In the genomic region with DNA sequence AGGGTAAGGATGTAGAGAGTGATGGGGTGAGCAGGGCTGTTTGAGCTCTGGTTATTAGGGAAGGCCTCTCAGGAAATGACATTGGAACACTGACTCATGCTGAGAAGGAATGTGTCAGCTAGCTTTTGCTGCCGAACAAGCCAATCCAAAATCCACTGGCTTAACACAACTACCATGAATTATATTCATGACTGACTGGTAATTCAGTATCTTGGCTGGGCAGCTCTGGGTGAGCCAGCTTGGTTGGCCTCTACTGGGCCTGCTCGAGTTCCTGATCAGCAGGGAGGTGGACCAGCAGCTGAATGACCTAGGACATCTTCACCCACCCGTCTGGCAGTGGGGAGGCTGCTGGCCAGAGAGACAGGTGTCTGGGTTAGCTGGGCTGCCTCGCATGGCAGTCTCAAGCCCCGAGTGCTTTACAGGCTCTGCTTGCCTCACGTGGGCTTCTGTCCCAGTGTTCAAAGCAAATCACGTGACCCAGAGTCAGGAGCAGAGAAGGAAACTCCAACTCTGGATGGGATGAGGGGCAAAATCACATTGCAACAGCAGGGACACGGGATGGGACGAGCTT, we compare ENCODE assay signal across 10 cellular contexts.
A peak's percentile ranks its signal among the peaks of the same experiment; 100 is the strongest.
DNase-seq lines count a peak whose midpoint lies in the region; ATAC-seq and TF ChIP-seq lines count a peak whose summit lies in the region.
"Had no signal": no experiment of that assay in that cellular context is flagged by ENCODE, and none has a peak within 500 bp of the region (broad histone marks: within the 10 kb centered on the region; RNA-seq: fewer than 3 reads in every experiment).

No MANE protein-coding gene starts in this region.

- H3K9me3 ChIP-seq in thoracic aorta, result no peaks in the 10 kb centered on the region
- H3K9me3 ChIP-seq: sigmoid colon had no signal

- H3K4me3 ChIP-seq in HFF-Myc (replicated peaks; ENCODE audit: low read depth, low read length) (no peak overlapping the region), astrocyte of the spinal cord (ENCODE audit: low read depth, low read length) (no peak overlapping the region), thoracic aorta (no peak overlapping the region)
- H3K4me3 ChIP-seq: cardiac muscle cell, sigmoid colon had no signal

- H3K4me1 ChIP-seq in thoracic aorta (ENCODE audit: control insufficient read depth in 1 of 2, low read depth in 2 of 2), result peaks cover 6 to 23% of the 10 kb centered on the region in 2 donors
- H3K4me1 ChIP-seq: sigmoid colon had no signal

- in situ Hi-C loops in astrocyte of the spinal cord (cut with HindIII; ENCODE audit: low sequenced_read_pairs), result no loop called here

- peaks cover 16% of the 10 kb centered on the region for H3K36me3 ChIP-seq in thoracic aorta
- H3K36me3 ChIP-seq: cardiac muscle cell had no signal

- TF ChIP-seq CTCF in HFF-Myc (IDR thresholded peaks at IDR 0.05; ENCODE audit: low read depth, low read length, missing control alignments) (no peak), astrocyte of the spinal cord (IDR thresholded peaks at IDR 0.05; ENCODE audit: low read depth, low read length) (no peak), thoracic aorta (IDR thresholded peaks at IDR 0.05) (no peak)

- ATAC-seq in thoracic aorta (ENCODE audit: insufficient number of reproducible peaks, low FRiP score, low read depth), result peak; percentile 79

- H3K27me3 ChIP-seq in thoracic aorta (replicated peaks; ENCODE audit: insufficient read depth), result no peaks in the 10 kb centered on the region
- H3K27me3 ChIP-seq: cardiac muscle cell, sigmoid colon had no signal

- peak overlapping the region; percentile 37 to 69 for H3K27ac ChIP-seq in thoracic aorta
- H3K27ac ChIP-seq: cardiac muscle cell, sigmoid colon had no signal

- DNase-seq in HFF-Myc (ENCODE audit: extremely low read depth, low read depth) (peak; percentile 27), astrocyte of the spinal cord (ENCODE audit: low read depth, low spot score) (peak; percentile 57), glomerular visceral epithelial cell (ENCODE audit: extremely low spot score) (peak; percentile 30), thoracic aorta (ENCODE audit: low spot score) (no peak), epidermal melanocyte (ENCODE audit: insufficient read length, low spot score) (no peak), cerebellar cortex (ENCODE audit: low spot score) (no peak)
- no peak for DNase-seq in stimulated activated CD4-positive, alpha-beta T cell treated with anti-CD3 and anti-CD28 coated beads, Interleukin-4, amount 100 ng/mL, for 4 hours
- DNase-seq: NCI-H187, sigmoid colon had no signal

Comparison
In these comparisons a context has a peak if more than half of its experiments do, and no peak if none do; other contexts are left out.
1. DNase-seq: peak in HFF-Myc (single experiment), astrocyte of the spinal cord (single experiment) and glomerular visceral epithelial cell (single experiment); none in thoracic aorta (single experiment), epidermal melanocyte (single experiment), stimulated activated CD4-positive, alpha-beta T cell treated with anti-CD3 and anti-CD28 coated beads, Interleukin-4, amount 100 ng/mL, for 4 hours (0 of 2) and cerebellar cortex (single experiment).